8 cellular contexts compared by ENCODE assay signal in genomic region chr15:89243691-89244511, GRCh38. TPM values are rescaled to one million over a fixed set of nuclear protein-coding genes. Genes with fewer than 3 reads are reported as not detected.
DNase-seq lines count a peak whose midpoint lies in the region; ATAC-seq and TF ChIP-seq lines count a peak whose summit lies in the region.

Gene FANCI, plus strand, starts transcription at chr15:89243979. Its CDS starts 3,669 bp downstream, at chr15:89247648.

- H3K4me1 ChIP-seq in mammary epithelial cell (ENCODE audit: insufficient read depth, low read length) (peaks cover 14% of the 10 kb centered on the region), smooth muscle cell (ENCODE audit: low read depth) (peaks cover 14% of the 10 kb centered on the region)

- H3F3A ChIP-seq in smooth muscle cell (ENCODE audit: low read depth): no peaks in the 10 kb centered on the region

- dilution Hi-C loops in mammary epithelial cell (cut with HindIII; ENCODE audit: low sequenced_read_pairs): no loop called here

- H4K20me1 ChIP-seq in mammary epithelial cell (ENCODE audit: insufficient read depth, low read length) (no peaks in the 10 kb centered on the region), smooth muscle cell (ENCODE audit: low read depth) (no peaks in the 10 kb centered on the region)

- H2AFZ ChIP-seq in mammary epithelial cell (ENCODE audit: low read depth, low read length): peak within 1 kb of the TSS; percentile 97
- H2AFZ ChIP-seq in smooth muscle cell (ENCODE audit: low read depth): peak within 1 kb of the TSS; percentile 99

- CTCF ChIA-PET in AG04450 (lab: Charles Lee) (interaction anchor here (0.7 to 4.6 kb wide), 8 partner anchors 9 to 321 kb away, joined by 3 to 53 read pairs (median 4); no protein-coding TSS in a partner anchor), mammary epithelial cell (lab: Charles Lee; ENCODE audit: low non-redundant PET) (interaction anchor here (0.5 to 0.6 kb wide), 3 partner anchors 37 to 156 kb away, joined by 3 to 5 read pairs (median 3); partner anchors contain the start of gene ABHD2)

- TF ChIP-seq CTCF in AG04450 (IDR thresholded peaks at IDR 0.05; ENCODE audit: low read depth, low read length) (peak; percentile 53), VCaP (conservative IDR thresholded peaks at IDR 0.05) (peak; percentile 71), mammary epithelial cell (conservative IDR thresholded peaks at IDR 0.05 in 1 of 2, IDR thresholded peaks at IDR 0.05 in 1 of 2; ENCODE audit: extremely low read depth in 1 of 2, insufficient read depth in 1 of 2, low read depth in 1 of 2, low read length in 2 of 2) (peak in 1 of 2 donors; percentile 61), smooth muscle cell (IDR thresholded peaks at IDR 0.05; ENCODE audit: borderline replicate concordance, insufficient read depth, poor library complexity, severe bottlenecking) (peak; percentile 18)

- intact Hi-C loops in mammary epithelial cell (cut with micrococcal nuclease): loop anchor here (1.0 to 5.0 kb wide), 3 partner anchors 37 to 347 kb away; partner anchors contain the start of genes HAPLN3 and POLG

- H3K36me3 ChIP-seq in mammary epithelial cell (ENCODE audit: insufficient read depth, low read length) (peaks cover 4% of the 10 kb centered on the region), smooth muscle cell (ENCODE audit: low read depth) (peaks cover 3% of the 10 kb centered on the region)

- peaks cover 7% of the 10 kb centered on the region; the same call in 1 of the 2 replicates for H3K9me3 ChIP-seq in AG04450 (ENCODE audit: control insufficient read depth, insufficient read depth, low read length)
- peaks cover 2% of the 10 kb centered on the region for H3K9me3 ChIP-seq in mammary epithelial cell (replicated peaks; ENCODE audit: insufficient read depth, low read length)
- H3K9me3 ChIP-seq in smooth muscle cell (replicated peaks; ENCODE audit: low read depth): no peaks in the 10 kb centered on the region

- H3K9ac ChIP-seq in mammary epithelial cell (ENCODE audit: insufficient read depth, low read length) (peak within 1 kb of the TSS; percentile 87), smooth muscle cell (ENCODE audit: low read depth) (peak within 1 kb of the TSS; percentile 6)

- DNase-seq in AG04450 (ENCODE audit: low read depth, low spot score) (peak; percentile 76), NCI-H2196 (lab: John Stamatoyannopoulos, UW; ENCODE audit: unreplicated experiment) (peak; percentile 83), mammary epithelial cell (peak; percentile 94), iPS-NIHi11 (ENCODE audit: low spot score) (peak; percentile 97), smooth muscle cell (lab: John Stamatoyannopoulos, UW; ENCODE audit: unreplicated experiment) (peak; percentile 52)

- peak within 1 kb of the TSS; percentile 78 for H3K4me2 ChIP-seq in mammary epithelial cell (ENCODE audit: insufficient read depth, low read depth, low read length)
- H3K4me2 ChIP-seq in smooth muscle cell: peak within 1 kb of the TSS; percentile 89

- WGBS in mammary epithelial cell (ENCODE audit: low coverage, missing lambda C conversion rate): under 1% methylated on average over 39 of the region's 66 CpGs
- under 1% methylated on average over 65 of the region's 66 CpGs for WGBS in smooth muscle cell (ENCODE audit: low lambda C conversion rate)

- H3K27ac ChIP-seq in AG04450 (ENCODE audit: low read depth, low read length): peak within 1 kb of the TSS; percentile 57
- H3K27ac ChIP-seq in VCaP: peak within 1 kb of the TSS; percentile 70
- H3K27ac ChIP-seq in mammary epithelial cell (ENCODE audit: insufficient read depth, low read depth, low read length): peak within 1 kb of the TSS; percentile 73
- H3K27ac ChIP-seq in smooth muscle cell (ENCODE audit: low read depth): no peak within 1 kb of the TSS

- in situ Hi-C loops in mammary epithelial cell (cut with MboI; ENCODE audit: low sequenced_read_pairs in 2 of 2): no loop called here

- peak; percentile 85 for ATAC-seq in GM18870 (IDR thresholded peaks at IDR 0.05; ENCODE audit: unreplicated experiment)
- peak; percentile 91 for ATAC-seq in HG03135 (IDR thresholded peaks at IDR 0.05; ENCODE audit: unreplicated experiment)

- POLR2A ChIA-PET in AG04450 (lab: Yijun Ruan, JAX): no interaction called here

- H3K4me3 ChIP-seq in AG04450 (ENCODE audit: low read depth, low read length) (peak within 1 kb of the TSS; percentile 93), mammary epithelial cell (replicated peaks in 1 of 3; ENCODE audit: insufficient read depth in 1 of 3, low read depth in 2 of 3, low read length in 3 of 3) (peak within 1 kb of the TSS; percentile 79 to 93 (median 85)), smooth muscle cell (peak within 1 kb of the TSS; percentile 79)

- H3K79me2 ChIP-seq in mammary epithelial cell (ENCODE audit: insufficient read depth, low read length) (peaks cover 39% of the 10 kb centered on the region), smooth muscle cell (ENCODE audit: low read depth) (peaks cover 19% of the 10 kb centered on the region)

- TSS peak; percentile 81 for BruUV-seq in mammary epithelial cell (replicated peaks; lab: Mats Ljungman, UMichigan)

- no peaks in the 10 kb centered on the region for H3K27me3 ChIP-seq in AG04450 (ENCODE audit: control insufficient read depth, insufficient read depth, low read length)
- H3K27me3 ChIP-seq in mammary epithelial cell (ENCODE audit: insufficient read depth, low read length): no peaks in the 10 kb centered on the region
- H3K27me3 ChIP-seq in smooth muscle cell (ENCODE audit: low read depth): no peaks in the 10 kb centered on the region

RNA-seq across cellular contexts. Expression of gene FANCI, which starts in this region (rescaled TPM):
- polyA plus RNA-seq in AG04450 (2011; rRNA removed) (9.2 and 13.2 TPM in 2 replicates), mammary epithelial cell (34.4 TPM), smooth muscle cell (7.0 and 8.0 TPM in 2 replicates)
- 5.5 and 9.5 TPM in 2 replicates for polyA minus RNA-seq in AG04450 (2011; rRNA and poly(A)+ RNA removed)
- total RNA-seq in mammary epithelial cell (10 to 100 TPM; 17.3 to 65.8 TPM), smooth muscle cell (11.7 and 13.8 TPM in 2 replicates)
- polyA minus RNA-seq in mammary epithelial cell: 43.7 TPM
